Comparison of ENCODE assay signal across 8 cellular contexts in genomic region chr1:10943991-10944730, GRCh38.
DNase-seq lines count a peak whose midpoint lies in the region; ATAC-seq, FAIRE-seq and TF ChIP-seq lines count a peak whose summit lies in the region.

No MANE protein-coding gene starts in this region.

- no peaks in the 10 kb centered on the region for H3K9me3 Mint-ChIP-seq in astrocyte (ENCODE audit: unreplicated experiment)
- H3K9me3 Mint-ChIP-seq in activated CD4-positive, alpha-beta T cell treated with anti-CD3 and anti-CD28 coated beads for 36 hours (ENCODE audit: low read depth), result no peaks in the 10 kb centered on the region

- H3K4me2 ChIP-seq in astrocyte (ENCODE audit: low read length) (peak overlapping the region; percentile 83), smooth muscle cell (no peak overlapping the region)

- H3K4me3 ChIP-seq in AG04449 (ENCODE audit: low read depth, low read length), result peak overlapping the region; percentile 52
- H3K4me3 ChIP-seq in astrocyte (ENCODE audit: insufficient read depth, low read depth, low read length), result no peak overlapping the region
- no peak overlapping the region for H3K4me3 ChIP-seq in smooth muscle cell

- ATAC-seq in activated CD4-positive, alpha-beta T cell treated with anti-CD3 and anti-CD28 coated beads for 36 hours, result no peak

- no peaks in the 10 kb centered on the region for H3F3A ChIP-seq in smooth muscle cell (ENCODE audit: low read depth)

- CTCF ChIA-PET in AG04449 (lab: Yijun Ruan, JAX), result interaction anchor here (0.8 to 3.4 kb wide), 10 partner anchors 15 to 449 kb away, joined by 3 to 21 read pairs (median 4); no protein-coding TSS in a partner anchor
- CTCF ChIA-PET in activated CD4-positive, alpha-beta T cell treated with anti-CD3 and anti-CD28 coated beads for 36 hours (lab: Charles Lee), result no interaction called here

- 67% methylated on average over 23 of the region's 23 CpGs for WGBS in smooth muscle cell (ENCODE audit: low lambda C conversion rate)

- no peaks in the 10 kb centered on the region for H3K9me3 ChIP-seq in astrocyte (ENCODE audit: insufficient read depth, low read depth, low read length)
- H3K9me3 ChIP-seq in smooth muscle cell (replicated peaks; ENCODE audit: low read depth), result no peaks in the 10 kb centered on the region

- peak overlapping the region; percentile 47 for H3K27ac Mint-ChIP-seq in astrocyte (ENCODE audit: unreplicated experiment)
- H3K27ac Mint-ChIP-seq in activated CD4-positive, alpha-beta T cell treated with anti-CD3 and anti-CD28 coated beads for 36 hours, result no peak overlapping the region

- no peak for FAIRE-seq in astrocyte (lab: Jason Lieb, UNC)

- H3K4me1 Mint-ChIP-seq in astrocyte (ENCODE audit: low read depth, unreplicated experiment), result peaks cover 5% of the 10 kb centered on the region
- H3K4me1 Mint-ChIP-seq in activated CD4-positive, alpha-beta T cell treated with anti-CD3 and anti-CD28 coated beads for 36 hours, result peaks cover 28% of the 10 kb centered on the region

- peaks cover 62% of the 10 kb centered on the region for H3K27me3 Mint-ChIP-seq in astrocyte (ENCODE audit: low read depth, unreplicated experiment)
- H3K27me3 Mint-ChIP-seq in activated CD4-positive, alpha-beta T cell treated with anti-CD3 and anti-CD28 coated beads for 36 hours, result peaks cover 37% of the 10 kb centered on the region

- no peak overlapping the region for H3K27ac ChIP-seq in astrocyte (ENCODE audit: low read depth, low read length)
- no peak overlapping the region for H3K27ac ChIP-seq in smooth muscle cell (ENCODE audit: low read depth)

- H4K20me1 ChIP-seq in astrocyte (ENCODE audit: insufficient read depth, low read length) (peaks cover 3% of the 10 kb centered on the region), smooth muscle cell (ENCODE audit: low read depth) (no peaks in the 10 kb centered on the region)

- H3K9ac ChIP-seq in astrocyte (ENCODE audit: low read length) (no peak overlapping the region), smooth muscle cell (ENCODE audit: low read depth) (no peak overlapping the region)

- DNase-seq in AG04449 (ENCODE audit: low read depth, low spot score) (no peak), NCI-H146 (lab: John Stamatoyannopoulos, UW) (peak; percentile 66), astrocyte (ENCODE audit: low read depth) (peak; percentile 16), medulla oblongata (ENCODE audit: extremely low spot score) (peak; percentile 29), HPDE6-E6E7 (ENCODE audit: extremely low spot score) (no peak), smooth muscle cell (lab: John Stamatoyannopoulos, UW; ENCODE audit: unreplicated experiment) (no peak), T1000 (lab: John Stamatoyannopoulos, UW) (no peak)
- DNase-seq in activated CD4-positive, alpha-beta T cell treated with anti-CD3 and anti-CD28 coated beads for 36 hours, result no peak

- H3K79me2 ChIP-seq in astrocyte (ENCODE audit: insufficient read depth, low read length) (no peaks in the 10 kb centered on the region), smooth muscle cell (ENCODE audit: low read depth) (no peaks in the 10 kb centered on the region)

- no peaks in the 10 kb centered on the region for H3K36me3 Mint-ChIP-seq in astrocyte (ENCODE audit: low read depth, unreplicated experiment)
- H3K36me3 Mint-ChIP-seq in activated CD4-positive, alpha-beta T cell treated with anti-CD3 and anti-CD28 coated beads for 36 hours (ENCODE audit: low read depth), result no peaks in the 10 kb centered on the region

- H3K36me3 ChIP-seq in astrocyte (ENCODE audit: insufficient read depth, low read length) (no peaks in the 10 kb centered on the region), smooth muscle cell (ENCODE audit: low read depth) (no peaks in the 10 kb centered on the region)

- H2AFZ ChIP-seq in astrocyte (ENCODE audit: low read depth, low read length), result peak overlapping the region; percentile 36
- H2AFZ ChIP-seq in smooth muscle cell (ENCODE audit: low read depth), result no peak overlapping the region

- H3K4me3 Mint-ChIP-seq in astrocyte (ENCODE audit: unreplicated experiment), result no peak overlapping the region
- H3K4me3 Mint-ChIP-seq in activated CD4-positive, alpha-beta T cell treated with anti-CD3 and anti-CD28 coated beads for 36 hours, result no peak overlapping the region

- TF ChIP-seq CTCF in AG04449 (IDR thresholded peaks at IDR 0.05; ENCODE audit: insufficient read depth, low read length, missing control alignments) (no peak), astrocyte (IDR thresholded peaks at IDR 0.05; ENCODE audit: insufficient read depth, low read depth, low read length) (no peak), smooth muscle cell (IDR thresholded peaks at IDR 0.05; ENCODE audit: borderline replicate concordance, insufficient read depth, poor library complexity, severe bottlenecking) (no peak)

- intact Hi-C loops in activated CD4-positive, alpha-beta T cell treated with anti-CD3 and anti-CD28 coated beads for 36 hours (cut with DNase I, micrococcal nuclease), result loop anchor here (2.0 to 5.0 kb wide), 4 partner anchors 42 to 513 kb away; partner anchors contain the start of gene CENPS (in 1 of the 2)

- H3K4me1 ChIP-seq in astrocyte (ENCODE audit: insufficient read depth, low read length) (peaks cover 12% of the 10 kb centered on the region), smooth muscle cell (ENCODE audit: low read depth) (peaks cover 4% of the 10 kb centered on the region)

- POLR2A ChIA-PET in AG04449 (lab: Yijun Ruan, JAX), result interaction anchor here (0.6 kb wide), 1 partner anchor 474 kb away, joined by 4 read pairs; no protein-coding TSS in a partner anchor
- POLR2A ChIA-PET in activated CD4-positive, alpha-beta T cell treated with anti-CD3 and anti-CD28 coated beads for 36 hours (lab: Charles Lee), result interaction anchor here (0.7 to 1.3 kb wide), 3 partner anchors 26 to 458 kb away, joined by 3 to 4 read pairs (median 3); no protein-coding TSS in a partner anchor

- H3K27me3 ChIP-seq in astrocyte (ENCODE audit: insufficient read depth, low read length) (peaks cover 20% of the 10 kb centered on the region), smooth muscle cell (ENCODE audit: low read depth) (peaks cover 19% of the 10 kb centered on the region)

Comparison
In these comparisons a context has a peak if more than half of its experiments do, and no peak if none do; other contexts are left out.
1. DNase-seq: peak in NCI-H146 (single experiment), astrocyte (single experiment) and medulla oblongata (single experiment); none in AG04449 (single experiment), HPDE6-E6E7 (single experiment), smooth muscle cell (single experiment), T1000 (single experiment) and activated CD4-positive, alpha-beta T cell treated with anti-CD3 and anti-CD28 coated beads for 36 hours (single experiment).